In the genomic region with DNA sequence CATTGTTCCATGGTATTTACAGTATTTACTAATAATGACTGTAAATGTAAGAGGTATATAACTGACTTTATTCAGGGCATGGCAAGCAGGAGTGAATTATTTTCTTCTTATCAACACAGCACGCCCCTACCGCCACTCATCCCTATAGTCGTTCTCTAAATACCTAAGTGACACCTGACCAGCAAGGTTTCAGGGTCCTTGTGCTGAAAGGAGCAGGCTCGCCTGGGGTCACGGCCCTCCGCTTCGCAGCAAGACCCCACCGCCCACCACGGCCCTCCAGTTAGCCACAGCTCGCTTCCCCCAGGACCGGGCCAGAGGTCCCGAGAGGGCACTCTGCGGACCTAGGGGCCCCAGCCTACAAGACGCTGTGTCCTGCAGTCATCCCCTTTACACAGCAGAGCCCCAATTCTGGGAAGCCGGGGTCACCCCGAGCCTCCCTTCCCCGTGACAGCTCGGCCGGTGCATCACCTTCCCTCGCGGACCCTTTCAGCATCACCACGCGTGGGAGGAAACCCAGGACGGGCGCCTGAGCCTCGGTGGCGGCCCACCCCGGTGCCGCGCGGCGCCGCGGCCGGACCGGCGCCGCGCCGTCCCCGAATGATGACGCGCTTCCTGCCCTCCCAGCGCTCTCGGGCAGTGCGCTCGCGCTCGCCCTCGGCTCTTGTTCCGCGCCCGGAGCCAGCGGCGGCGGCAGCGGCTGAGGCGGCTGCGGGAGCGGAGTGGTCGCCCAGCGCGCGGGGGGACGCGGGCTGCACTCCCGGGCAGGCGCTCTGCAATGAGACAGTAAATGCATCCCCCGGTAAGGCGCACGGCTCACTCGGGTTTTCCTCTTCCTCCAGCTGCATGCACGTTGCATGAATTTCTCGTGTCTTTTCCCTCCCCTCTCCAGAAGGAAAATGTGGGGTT, we compare ENCODE assay signal across 8 cellular contexts. TPM values are rescaled to one million over a fixed set of nuclear protein-coding genes. Genes with fewer than 3 reads are reported as not detected.
A peak's percentile ranks its signal among the peaks of the same experiment; 100 is the strongest.
DNase-seq lines count a peak whose midpoint lies in the region; ATAC-seq and TF ChIP-seq lines count a peak whose summit lies in the region.

A gene (plus strand): TSS at position 664 of the 906 bp plus-strand sequence.

- POLR2A ChIA-PET in WTC11 (lab: Charles Lee): no interaction called here

- WGBS in spleen, 5 donors: 0 to 1% (median 0%) methylated on average over 40 to 74 of the region's 74 CpGs

- H3K4me1 ChIP-seq in spleen: peaks cover 8 to 37% (median 26%) of the 10 kb centered on the region in 6 donors

- H3K27me3 Mint-ChIP-seq in WTC11 (ENCODE audit: low read depth): peaks cover 12% of the 10 kb centered on the region

- no peaks in the 10 kb centered on the region for H3K9me3 Mint-ChIP-seq in WTC11

- peak within 1 kb of the TSS; percentile 90 for H3K27ac Mint-ChIP-seq in WTC11

- TF ChIP-seq CTCF in WTC11 (IDR thresholded peaks at IDR 0.05): no peak
- TF ChIP-seq CTCF in spleen (IDR thresholded peaks at IDR 0.05 in 8 of 11, conservative IDR thresholded peaks at IDR 0.05 in 3 of 11): no peak

- H3K9me3 ChIP-seq in spleen: no peaks in the 10 kb centered on the region

- peak within 1 kb of the TSS; percentile 60 to 97 (median 92) for H3K4me3 ChIP-seq in spleen

- peak; percentile 94 for ATAC-seq in HG02759 (IDR thresholded peaks at IDR 0.05; ENCODE audit: unreplicated experiment)
- peak; percentile 72 for ATAC-seq in WTC11

- intact Hi-C loops in spleen (cut with DNase I; ENCODE audit: low total_unique reads): no loop called here

- CTCF ChIA-PET in WTC11 (lab: Charles Lee): interaction anchor here (1.3 to 2.3 kb wide), 2 partner anchors 95 to 160 kb away, joined by 4 to 12 read pairs; no protein-coding TSS in a partner anchor

- H3K36me3 Mint-ChIP-seq in WTC11: no peaks in the 10 kb centered on the region

- peaks cover 22% of the 10 kb centered on the region for H3K4me1 Mint-ChIP-seq in WTC11

- peak in 1 of 3 donors; percentile 56 for TF ChIP-seq POLR2A in spleen (IDR thresholded peaks at IDR 0.05)

- peak within 1 kb of the TSS; percentile 95 for H3K4me3 Mint-ChIP-seq in WTC11

- DNase-seq in NCI-H2107 (lab: John Stamatoyannopoulos, UW) (peak; percentile 24), NCI-H2107 treated with DMSO at 0.1 percent for 48 hours (lab: John Stamatoyannopoulos, UW; ENCODE audit: unreplicated experiment) (no peak), NCI-H146 (lab: John Stamatoyannopoulos, UW) (peak; percentile 60), WTC11 (ENCODE audit: low spot score) (peak; percentile 65), caudate nucleus (lab: John Stamatoyannopoulos, UW) (peak in 53 of 61 donors; percentile 16 to 83 (median 50)), islet precursor cell (peak; percentile 82), spleen (peak; percentile 91)

- H3K36me3 ChIP-seq in spleen: no peaks in the 10 kb centered on the region

- H3K27ac ChIP-seq in caudate nucleus (ENCODE audit: low read depth, low read length): peak within 1 kb of the TSS; percentile 67
- peak within 1 kb of the TSS; percentile 30 to 83 (median 70) for H3K27ac ChIP-seq in spleen

- H3K27me3 ChIP-seq in spleen (replicated peaks in 1 of 7): peaks cover 0 to 47% (median 10%) of the 10 kb centered on the region in 7 donors

TF ChIP-seq in WTC11, 78 proteins besides CTCF, POLR2A, EP300 and RAD21 (continues in another document):
- TF ChIP-seq, protein P1, sequence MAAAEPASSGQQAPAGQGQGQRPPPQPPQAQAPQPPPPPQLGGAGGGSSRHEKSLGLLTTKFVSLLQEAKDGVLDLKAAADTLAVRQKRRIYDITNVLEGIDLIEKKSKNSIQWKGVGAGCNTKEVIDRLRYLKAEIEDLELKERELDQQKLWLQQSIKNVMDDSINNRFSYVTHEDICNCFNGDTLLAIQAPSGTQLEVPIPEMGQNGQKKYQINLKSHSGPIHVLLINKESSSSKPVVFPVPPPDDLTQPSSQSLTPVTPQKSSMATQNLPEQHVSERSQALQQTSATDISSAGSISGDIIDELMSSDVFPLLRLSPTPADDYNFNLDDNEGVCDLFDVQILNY (CRISPR knock-in tag; IDR thresholded peaks at IDR 0.05): no peak
- peak; percentile 49; the same call in 1 of the 2 replicates for TF ChIP-seq TCF7 (CRISPR knock-in tag; IDR thresholded peaks at IDR 0.05; ENCODE audit: low read depth)
- no peak for TF ChIP-seq JAZF1 (CRISPR knock-in tag; IDR thresholded peaks at IDR 0.05)
- no peak for TF ChIP-seq CREB1 (CRISPR knock-in tag; IDR thresholded peaks at IDR 0.05)
- TF ChIP-seq, protein P2, sequence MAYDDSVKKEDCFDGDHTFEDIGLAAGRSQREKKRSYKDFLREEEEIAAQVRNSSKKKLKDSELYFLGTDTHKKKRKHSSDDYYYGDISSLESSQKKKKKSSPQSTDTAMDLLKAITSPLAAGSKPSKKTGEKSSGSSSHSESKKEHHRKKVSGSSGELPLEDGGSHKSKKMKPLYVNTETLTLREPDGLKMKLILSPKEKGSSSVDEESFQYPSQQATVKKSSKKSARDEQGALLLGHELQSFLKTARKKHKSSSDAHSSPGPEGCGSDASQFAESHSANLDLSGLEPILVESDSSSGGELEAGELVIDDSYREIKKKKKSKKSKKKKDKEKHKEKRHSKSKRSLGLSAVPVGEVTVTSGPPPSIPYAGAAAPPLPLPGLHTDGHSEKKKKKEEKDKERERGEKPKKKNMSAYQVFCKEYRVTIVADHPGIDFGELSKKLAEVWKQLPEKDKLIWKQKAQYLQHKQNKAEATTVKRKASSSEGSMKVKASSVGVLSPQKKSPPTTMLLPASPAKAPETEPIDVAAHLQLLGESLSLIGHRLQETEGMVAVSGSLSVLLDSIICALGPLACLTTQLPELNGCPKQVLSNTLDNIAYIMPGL (CRISPR knock-in tag; IDR thresholded peaks at IDR 0.05): peak; percentile 64
- TF ChIP-seq, protein P3, sequence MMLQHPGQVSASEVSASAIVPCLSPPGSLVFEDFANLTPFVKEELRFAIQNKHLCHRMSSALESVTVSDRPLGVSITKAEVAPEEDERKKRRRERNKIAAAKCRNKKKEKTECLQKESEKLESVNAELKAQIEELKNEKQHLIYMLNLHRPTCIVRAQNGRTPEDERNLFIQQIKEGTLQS (CRISPR knock-in tag; conservative IDR thresholded peaks at IDR 0.05): no peak
- peak; percentile 62; the same call in 1 of the 2 replicates for TF ChIP-seq SP1 (CRISPR knock-in tag; conservative IDR thresholded peaks at IDR 0.05)
- TF ChIP-seq, protein P4, sequence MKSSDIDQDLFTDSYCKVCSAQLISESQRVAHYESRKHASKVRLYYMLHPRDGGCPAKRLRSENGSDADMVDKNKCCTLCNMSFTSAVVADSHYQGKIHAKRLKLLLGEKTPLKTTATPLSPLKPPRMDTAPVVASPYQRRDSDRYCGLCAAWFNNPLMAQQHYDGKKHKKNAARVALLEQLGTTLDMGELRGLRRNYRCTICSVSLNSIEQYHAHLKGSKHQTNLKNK (CRISPR knock-in tag; IDR thresholded peaks at IDR 0.05): 0 out of 2 replicates have a peak, but pooled peaks have one; percentile 18
- TF ChIP-seq TP53 (CRISPR knock-in tag; IDR thresholded peaks at IDR 0.05): peak; percentile 47; the same call in 1 of the 2 replicates
- TF ChIP-seq OVOL2 (CRISPR knock-in tag; IDR thresholded peaks at IDR 0.05; ENCODE audit: borderline replicate concordance): no peak
- TF ChIP-seq ZBTB21 (CRISPR knock-in tag; IDR thresholded peaks at IDR 0.05; ENCODE audit: borderline replicate concordance): 0 out of 2 replicates have a peak, but pooled peaks have one; percentile 24
- TF ChIP-seq, protein P5, sequence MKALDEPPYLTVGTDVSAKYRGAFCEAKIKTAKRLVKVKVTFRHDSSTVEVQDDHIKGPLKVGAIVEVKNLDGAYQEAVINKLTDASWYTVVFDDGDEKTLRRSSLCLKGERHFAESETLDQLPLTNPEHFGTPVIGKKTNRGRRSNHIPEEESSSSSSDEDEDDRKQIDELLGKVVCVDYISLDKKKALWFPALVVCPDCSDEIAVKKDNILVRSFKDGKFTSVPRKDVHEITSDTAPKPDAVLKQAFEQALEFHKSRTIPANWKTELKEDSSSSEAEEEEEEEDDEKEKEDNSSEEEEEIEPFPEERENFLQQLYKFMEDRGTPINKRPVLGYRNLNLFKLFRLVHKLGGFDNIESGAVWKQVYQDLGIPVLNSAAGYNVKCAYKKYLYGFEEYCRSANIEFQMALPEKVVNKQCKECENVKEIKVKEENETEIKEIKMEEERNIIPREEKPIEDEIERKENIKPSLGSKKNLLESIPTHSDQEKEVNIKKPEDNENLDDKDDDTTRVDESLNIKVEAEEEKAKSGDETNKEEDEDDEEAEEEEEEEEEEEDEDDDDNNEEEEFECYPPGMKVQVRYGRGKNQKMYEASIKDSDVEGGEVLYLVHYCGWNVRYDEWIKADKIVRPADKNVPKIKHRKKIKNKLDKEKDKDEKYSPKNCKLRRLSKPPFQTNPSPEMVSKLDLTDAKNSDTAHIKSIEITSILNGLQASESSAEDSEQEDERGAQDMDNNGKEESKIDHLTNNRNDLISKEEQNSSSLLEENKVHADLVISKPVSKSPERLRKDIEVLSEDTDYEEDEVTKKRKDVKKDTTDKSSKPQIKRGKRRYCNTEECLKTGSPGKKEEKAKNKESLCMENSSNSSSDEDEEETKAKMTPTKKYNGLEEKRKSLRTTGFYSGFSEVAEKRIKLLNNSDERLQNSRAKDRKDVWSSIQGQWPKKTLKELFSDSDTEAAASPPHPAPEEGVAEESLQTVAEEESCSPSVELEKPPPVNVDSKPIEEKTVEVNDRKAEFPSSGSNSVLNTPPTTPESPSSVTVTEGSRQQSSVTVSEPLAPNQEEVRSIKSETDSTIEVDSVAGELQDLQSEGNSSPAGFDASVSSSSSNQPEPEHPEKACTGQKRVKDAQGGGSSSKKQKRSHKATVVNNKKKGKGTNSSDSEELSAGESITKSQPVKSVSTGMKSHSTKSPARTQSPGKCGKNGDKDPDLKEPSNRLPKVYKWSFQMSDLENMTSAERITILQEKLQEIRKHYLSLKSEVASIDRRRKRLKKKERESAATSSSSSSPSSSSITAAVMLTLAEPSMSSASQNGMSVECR (CRISPR knock-in tag; IDR thresholded peaks at IDR 0.05; ENCODE audit: borderline replicate concordance): 0 out of 2 replicates have a peak, but pooled peaks have one; percentile 72

RNA-seq across cellular contexts. Expression of the gene that starts here (rescaled TPM):
- total RNA-seq in WTC11 (2021) (25.0 to 30.5 TPM (median 25.9 TPM) in 3 replicates), spleen (10 to 100 TPM in 2 of 7 donors, 1 to 10 TPM in 5; 4.2 to 12.4 (median 7.5) TPM)
- under 1 TPM; 0.52 to 0.83 (median 0.54) TPM for polyA plus RNA-seq in spleen
